In the genomic region with DNA sequence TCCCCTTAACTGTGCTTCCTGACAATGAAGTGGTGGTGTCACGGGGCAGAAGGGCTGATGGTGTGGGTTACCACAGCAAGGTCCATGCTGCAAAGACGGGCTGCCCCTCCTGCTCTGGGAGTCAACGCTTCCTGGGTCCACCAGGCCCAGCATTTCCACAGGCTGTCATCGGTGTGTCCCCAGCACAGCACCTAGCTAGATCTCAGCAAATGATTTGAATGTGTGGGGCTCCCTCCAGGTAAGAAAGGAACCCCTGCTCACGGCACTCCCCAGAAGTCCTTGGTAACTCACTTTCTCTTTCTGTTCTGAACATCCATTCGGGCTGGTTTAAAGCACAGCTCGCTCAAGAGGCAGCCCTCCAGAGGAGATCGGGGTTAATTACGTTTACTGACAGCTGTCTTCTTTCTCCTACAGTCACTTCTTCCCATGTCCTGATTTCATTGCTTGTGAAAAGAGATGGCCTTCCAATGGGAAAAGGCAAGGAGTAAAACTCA, we compare ENCODE assay signal across 8 cellular contexts. TPM values are rescaled to one million over a fixed set of nuclear protein-coding genes. Genes with fewer than 3 reads are reported as not detected.
A peak's percentile ranks its signal among the peaks of the same experiment; 100 is the strongest.
DNase-seq lines count a peak whose midpoint lies in the region; ATAC-seq and TF ChIP-seq lines count a peak whose summit lies in the region.

No MANE protein-coding gene starts in this region.

- peak; percentile 15; the same call in 1 of the 2 replicates for TF ChIP-seq CTCF in AG10803 (conservative IDR thresholded peaks at IDR 0.05; ENCODE audit: low read length)
- TF ChIP-seq CTCF in RWPE2 (IDR thresholded peaks at IDR 0.05; ENCODE audit: poor library complexity, severe bottlenecking) = peak; percentile 32

- ATAC-seq in GM19025 (IDR thresholded peaks at IDR 0.05; ENCODE audit: low read depth, unreplicated experiment) = peak; percentile 86
- ATAC-seq in HG03280 (IDR thresholded peaks at IDR 0.05; ENCODE audit: unreplicated experiment) = peak; percentile 84
- peak; percentile 63 for ATAC-seq in RWPE2 (ENCODE audit: low read depth)

- H3K4me3 ChIP-seq in AG10803 (ENCODE audit: low read length) = peak overlapping the region; percentile 47
- H3K4me3 ChIP-seq in RWPE2 (ENCODE audit: severe bottlenecking) = peak overlapping the region; percentile 6

- H3K4me3 Mint-ChIP-seq in activated naive CD8-positive, alpha-beta T cell treated with anti-CD3 and anti-CD28 coated beads for 36 hours = peak overlapping the region; percentile 74

- H3K9me3 ChIP-seq in RWPE2 (ENCODE audit: severe bottlenecking) = no peaks in the 10 kb centered on the region

- no peaks in the 10 kb centered on the region for H3K36me3 Mint-ChIP-seq in activated naive CD8-positive, alpha-beta T cell treated with anti-CD3 and anti-CD28 coated beads for 36 hours

- H3K27ac ChIP-seq in RWPE2 (ENCODE audit: poor library complexity, severe bottlenecking) = peak overlapping the region; percentile 90

- H3K27ac Mint-ChIP-seq in activated naive CD8-positive, alpha-beta T cell treated with anti-CD3 and anti-CD28 coated beads for 36 hours = peak overlapping the region; percentile 91

- H3K27me3 ChIP-seq in RWPE2 (ENCODE audit: insufficient read depth, poor library complexity, severe bottlenecking) = no peaks in the 10 kb centered on the region

- no peaks in the 10 kb centered on the region for H3K36me3 ChIP-seq in RWPE2 (ENCODE audit: low read depth)

- H3K4me1 ChIP-seq in RWPE2 (ENCODE audit: insufficient read depth, poor library complexity, severe bottlenecking) = peaks cover 28% of the 10 kb centered on the region

- no peaks in the 10 kb centered on the region for H3K27me3 Mint-ChIP-seq in activated naive CD8-positive, alpha-beta T cell treated with anti-CD3 and anti-CD28 coated beads for 36 hours

- peaks cover 40% of the 10 kb centered on the region for H3K4me1 Mint-ChIP-seq in activated naive CD8-positive, alpha-beta T cell treated with anti-CD3 and anti-CD28 coated beads for 36 hours

- DNase-seq in AG10803 (ENCODE audit: low read depth) (no peak), RWPE2 (ENCODE audit: low spot score) (no peak), kidney tubule cell (ENCODE audit: low spot score) (peak; percentile 66), cortex of kidney (lab: John Stamatoyannopoulos, UW) (no peak)
- peak; percentile 56 for DNase-seq in activated naive CD8-positive, alpha-beta T cell treated with anti-CD3 and anti-CD28 coated beads for 36 hours
- peak; percentile 21 to 26 (median 23) for DNase-seq in stimulated activated CD4-positive, alpha-beta T cell treated with anti-CD3 and anti-CD28 coated beads, TNF-alpha, amount 100 ng/mL, for 24 hours (ENCODE audit: low read depth in 3 of 3)

- H3K9me3 Mint-ChIP-seq in activated naive CD8-positive, alpha-beta T cell treated with anti-CD3 and anti-CD28 coated beads for 36 hours = no peaks in the 10 kb centered on the region

RNA-seq across cellular contexts. Expression of gene HIVEP3, which starts 27.3 kb away (rescaled TPM):
- total RNA-seq in activated naive CD8-positive, alpha-beta T cell treated with anti-CD3 and anti-CD28 coated beads for 36 hours = 10 to 100 TPM; 19.4 to 21.3 TPM

Comparison
In these comparisons a context has a peak if more than half of its experiments do, and no peak if none do; other contexts are left out.
1. DNase-seq: peak in activated naive CD8-positive, alpha-beta T cell treated with anti-CD3 and anti-CD28 coated beads for 36 hours (single experiment), kidney tubule cell (single experiment) and stimulated activated CD4-positive, alpha-beta T cell treated with anti-CD3 and anti-CD28 coated beads, TNF-alpha, amount 100 ng/mL, for 24 hours (3 of 3); none in AG10803 (single experiment), RWPE2 (single experiment) and cortex of kidney (single experiment).
2. Peak in every context shown above with its lines, with median percentiles within 50 percentile points of each other: ATAC-seq.